In genomic region chr15:38453971-38454686, GRCh38 we compare ENCODE assay signal across 1 cellular context.
TF ChIP-seq lines count a peak whose summit lies in the region.

Gene FAM98B, plus strand, starts transcription at chr15:38454127. Its CDS starts 35 bp downstream, at chr15:38454162.

TF ChIP-seq in H1, 55 proteins besides CTCF, POLR2A, EP300 and RAD21 (continued from another document):
- TF ChIP-seq GABPA (IDR thresholded peaks at IDR 0.05; ENCODE audit: borderline replicate concordance, insufficient read depth, low read length) (peak; percentile 91), RFX5 (IDR thresholded peaks at IDR 0.05; ENCODE audit: borderline replicate concordance, low read depth, low read length) (no peak), USF2 (IDR thresholded peaks at IDR 0.05; ENCODE audit: low read length) (no peak), CBX5 (IDR thresholded peaks at IDR 0.05; ENCODE audit: low read depth, low read length) (no peak), TCF12 (IDR thresholded peaks at IDR 0.05; ENCODE audit: low read depth, low read length) (no peak), SUZ12 (IDR thresholded peaks at IDR 0.05; ENCODE audit: low read length) (no peak), CBX8 (IDR thresholded peaks at IDR 0.05; ENCODE audit: borderline replicate concordance, low read depth, low read length) (no peak), KDM4A (IDR thresholded peaks at IDR 0.05; ENCODE audit: low read depth, low read length, severe bottlenecking) (peak; percentile 85), CEBPB (IDR thresholded peaks at IDR 0.05; ENCODE audit: low read depth, low read length) (0 out of 2 replicates have a peak, but pooled peaks have one; percentile 15), EZH2 (IDR thresholded peaks at IDR 0.05; ENCODE audit: low read depth, low read length, severe bottlenecking) (no peak), RXRA (IDR thresholded peaks at IDR 0.05; ENCODE audit: insufficient read depth, low read depth, low read length) (no peak), SP2 (IDR thresholded peaks at IDR 0.05; ENCODE audit: low read length) (no peak), KDM1A (IDR thresholded peaks at IDR 0.05; ENCODE audit: borderline replicate concordance, low read length) (peak; percentile 26; the same call in 1 of the 2 replicates), ATF2 (IDR thresholded peaks at IDR 0.05; ENCODE audit: low read length) (peak; percentile 64; the same call in 1 of the 2 replicates), POLR2AphosphoS5 (IDR thresholded peaks at IDR 0.05; ENCODE audit: low read depth, low read length) (peak; percentile 91), SAP30 (IDR thresholded peaks at IDR 0.05; ENCODE audit: insufficient read depth, insufficient replicate concordance, low read length) (no peak), SIN3A (conservative IDR thresholded peaks at IDR 0.05 in 1 of 2, IDR thresholded peaks at IDR 0.05 in 1 of 2; ENCODE audit: low read depth in 1 of 2, low read length in 2 of 2) (peak; percentile 51 to 62; a peak in 1 of 4 replicates), CHD2 (IDR thresholded peaks at IDR 0.05; ENCODE audit: low read length) (no peak), MAX (IDR thresholded peaks at IDR 0.05) (peak; percentile 58; the same call in 1 of the 2 replicates), ZNF274 (IDR thresholded peaks at IDR 0.05; ENCODE audit: borderline replicate concordance, extremely low read depth, low read length) (no peak), JUN (IDR thresholded peaks at IDR 0.05; ENCODE audit: low read depth, low read length) (no peak), GTF2F1 (IDR thresholded peaks at IDR 0.05; ENCODE audit: borderline replicate concordance, low read depth, low read length) (no peak; the same call in 1 of the 2 replicates), TAF1 (IDR thresholded peaks at IDR 0.05; ENCODE audit: low read depth, low read length) (peak; percentile 97), CHD7 (IDR thresholded peaks at IDR 0.05; ENCODE audit: insufficient replicate concordance, low read length) (peak; percentile 24), E2F6 (IDR thresholded peaks at IDR 0.05) (peak; percentile 75), SRF (IDR thresholded peaks at IDR 0.05; ENCODE audit: low read depth, low read length) (0 out of 2 replicates have a peak, but pooled peaks have one; percentile 25), ASH2L (IDR thresholded peaks at IDR 0.05; ENCODE audit: low read length) (peak; percentile 99), BCL11A (IDR thresholded peaks at IDR 0.05; ENCODE audit: low read depth in 2 of 2, low read length in 2 of 2) (no peak), TEAD4 (IDR thresholded peaks at IDR 0.05; ENCODE audit: low read depth, low read length) (no peak), TBP (IDR thresholded peaks at IDR 0.05; ENCODE audit: low read depth, low read length) (peak; percentile 94), ATF3 (IDR thresholded peaks at IDR 0.05; ENCODE audit: insufficient read depth, low read depth, low read length) (no peak), NANOG (IDR thresholded peaks at IDR 0.05; ENCODE audit: insufficient read depth, low read depth, low read length, poor library complexity, severe bottlenecking) (no peak), SIRT6 (IDR thresholded peaks at IDR 0.05; ENCODE audit: low read length) (no peak), TAF7 (optimal IDR thresholded peaks at IDR 0.05; ENCODE audit: borderline replicate concordance, low read depth, low read length) (peak; percentile 88), SP1 (IDR thresholded peaks at IDR 0.05; ENCODE audit: low read depth, low read length) (0 out of 2 replicates have a peak, but pooled peaks have one; percentile 29), PHF8 (conservative IDR thresholded peaks at IDR 0.05; ENCODE audit: low read depth, low read length) (peak; percentile 99), BRCA1 (IDR thresholded peaks at IDR 0.05; ENCODE audit: low read depth, low read length) (no peak; the same call in 1 of the 2 replicates), CREB1 (IDR thresholded peaks at IDR 0.05) (peak; percentile 73), CHD1 (IDR thresholded peaks at IDR 0.05; ENCODE audit: low read depth, low read length) (no peak), MAFK (IDR thresholded peaks at IDR 0.05; ENCODE audit: low read depth, low read length) (no peak), NRF1 (IDR thresholded peaks at IDR 0.05; ENCODE audit: low read depth, low read length) (no peak), POU5F1 (IDR thresholded peaks at IDR 0.05; ENCODE audit: low read depth, low read length) (no peak), HDAC2 (IDR thresholded peaks at IDR 0.05; ENCODE audit: borderline replicate concordance in 1 of 2, low read depth in 2 of 2, low read length in 2 of 2) (peak in 1 of 2 experiments; percentile 46; a peak in 1 of 4 replicates)
